Comparison of ENCODE assay signal across 11 cellular contexts in the genomic region with DNA sequence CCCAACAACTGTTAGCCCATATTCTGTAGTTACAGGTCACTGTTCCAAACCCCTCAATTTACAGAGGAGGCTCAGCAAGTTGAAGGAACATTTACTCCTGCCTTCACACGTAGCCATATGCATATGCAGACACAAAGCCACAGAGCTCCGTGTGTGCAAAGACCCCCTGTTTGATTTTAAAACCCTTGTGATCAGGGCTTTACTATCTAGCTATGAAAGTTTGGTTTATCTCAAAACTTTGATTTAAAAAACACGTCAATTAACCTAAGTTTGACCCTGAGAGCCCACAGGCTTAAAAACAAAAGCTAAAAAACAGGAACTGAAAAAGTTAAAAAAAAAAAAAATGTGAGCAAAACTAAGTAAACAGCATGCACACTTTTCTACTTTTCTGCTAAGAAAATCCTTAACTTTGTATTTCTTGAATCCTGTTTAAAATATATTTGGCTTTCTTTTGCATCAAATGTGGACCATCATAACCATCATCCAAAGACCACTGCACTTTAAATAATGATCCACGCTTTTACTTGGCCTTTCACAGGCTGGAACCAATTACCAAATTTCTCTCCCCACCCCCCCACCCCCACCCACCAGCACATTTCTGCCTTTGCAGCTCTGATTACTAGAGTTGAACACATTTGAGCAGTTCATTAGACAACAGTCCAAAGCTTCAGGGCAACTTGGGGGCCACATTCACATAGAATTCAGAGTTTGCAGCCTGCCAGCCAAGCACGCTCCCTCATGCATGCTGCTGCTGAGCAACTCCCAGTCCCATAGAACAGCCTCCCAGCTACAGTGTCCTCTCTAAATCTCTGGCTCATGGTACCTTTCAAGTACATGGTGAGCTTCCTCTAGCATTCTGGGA.
DNase-seq lines count a peak whose midpoint lies in the region; ATAC-seq, FAIRE-seq and TF ChIP-seq lines count a peak whose summit lies in the region.
"Had no signal": no experiment of that assay in that cellular context is flagged by ENCODE, and none has a peak within 500 bp of the region (broad histone marks: within the 10 kb centered on the region; RNA-seq: fewer than 3 reads in every experiment).

No MANE protein-coding gene starts in this region.

- H3K27me3 Mint-ChIP-seq in activated T-helper 17 cell treated with anti-CD3 and anti-CD28 coated beads, Interleukin-2, amount 50 U/mL, for 72 hours: no peaks in the 10 kb centered on the region
- peaks cover 11% of the 10 kb centered on the region for H3K27me3 Mint-ChIP-seq in activated T-cell treated with anti-CD3 and anti-CD28 coated beads, Interleukin-2, amount 50 U/mL, for 72 hours (ENCODE audit: low read depth)

- FAIRE-seq in GM12891 (lab: Jason Lieb, UNC): peak; percentile 13

- peaks cover 4% of the 10 kb centered on the region for H3K9me3 Mint-ChIP-seq in activated T-helper 17 cell treated with anti-CD3 and anti-CD28 coated beads, Interleukin-2, amount 50 U/mL, for 72 hours
- H3K9me3 Mint-ChIP-seq in activated T-cell treated with anti-CD3 and anti-CD28 coated beads, Interleukin-2, amount 50 U/mL, for 72 hours: no peaks in the 10 kb centered on the region

- ATAC-seq in GM21367 (IDR thresholded peaks at IDR 0.05; ENCODE audit: unreplicated experiment): peak; percentile 49
- ATAC-seq in HG03196 (IDR thresholded peaks at IDR 0.05; ENCODE audit: unreplicated experiment): peak; percentile 71
- no peak for ATAC-seq in activated T-helper 17 cell treated with anti-CD3 and anti-CD28 coated beads, Interleukin-2, amount 50 U/mL, for 72 hours (replicated peaks)
- ATAC-seq in activated T-cell treated with anti-CD3 and anti-CD28 coated beads, Interleukin-2, amount 50 U/mL, for 72 hours (replicated peaks in 1 of 2): no peak

- H3K36me3 Mint-ChIP-seq in activated T-helper 17 cell treated with anti-CD3 and anti-CD28 coated beads, Interleukin-2, amount 50 U/mL, for 72 hours (ENCODE audit: low read depth): no peaks in the 10 kb centered on the region
- H3K36me3 Mint-ChIP-seq in activated T-cell treated with anti-CD3 and anti-CD28 coated beads, Interleukin-2, amount 50 U/mL, for 72 hours (ENCODE audit: insufficient read depth in 2 of 2): no peaks in the 10 kb centered on the region

- H3K4me1 Mint-ChIP-seq in activated T-helper 17 cell treated with anti-CD3 and anti-CD28 coated beads, Interleukin-2, amount 50 U/mL, for 72 hours: peaks cover 51% of the 10 kb centered on the region
- H3K4me1 Mint-ChIP-seq in activated T-cell treated with anti-CD3 and anti-CD28 coated beads, Interleukin-2, amount 50 U/mL, for 72 hours (ENCODE audit: low read depth): peaks cover 58% of the 10 kb centered on the region

- TF ChIP-seq POLR2A in GM12891 (IDR thresholded peaks at IDR 0.05; ENCODE audit: low read depth, low read length): no peak

- DNase-seq in GM12891 (ENCODE audit: insufficient read length, low spot score) (no peak), NCI-H1417 (lab: John Stamatoyannopoulos, UW) (no peak), inferior parietal cortex (ENCODE audit: extremely low spot score) (no peak)
- no peak for DNase-seq in activated T-cell treated with anti-CD3 and anti-CD28 coated beads, Interleukin-2, amount 50 U/mL, for 72 hours
- DNase-seq in activated CD4-positive, alpha-beta T cell treated with anti-CD3 and anti-CD28 coated beads, Interleukin-2, amount 50 U/mL, for 4 hours: no peak
- DNase-seq: activated CD4-positive, alpha-beta T cell treated with anti-CD3 and anti-CD28 coated beads for 48 hours; NCI-H226; occipital lobe had no signal

- H3K4me3 Mint-ChIP-seq in activated T-helper 17 cell treated with anti-CD3 and anti-CD28 coated beads, Interleukin-2, amount 50 U/mL, for 72 hours: peak overlapping the region; percentile 40
- H3K4me3 Mint-ChIP-seq in activated T-cell treated with anti-CD3 and anti-CD28 coated beads, Interleukin-2, amount 50 U/mL, for 72 hours: peak overlapping the region in 1 of 2 donors; percentile 21

- H3K27ac Mint-ChIP-seq in activated T-helper 17 cell treated with anti-CD3 and anti-CD28 coated beads, Interleukin-2, amount 50 U/mL, for 72 hours: no peak overlapping the region
- no peak overlapping the region for H3K27ac Mint-ChIP-seq in activated T-cell treated with anti-CD3 and anti-CD28 coated beads, Interleukin-2, amount 50 U/mL, for 72 hours

TF ChIP-seq in GM12891, 5 proteins besides CTCF, POLR2A, EP300 and RAD21:
- peak; percentile 95 for TF ChIP-seq SPI1 (IDR thresholded peaks at IDR 0.05; ENCODE audit: low read depth, low read length)
- no peak for TF ChIP-seq TAF1 (IDR thresholded peaks at IDR 0.05; ENCODE audit: low read depth, low read length)
- TF ChIP-seq POU2F2 (IDR thresholded peaks at IDR 0.05; ENCODE audit: low read depth, low read length): 0 out of 2 replicates have a peak, but pooled peaks have one; percentile 44
- TF ChIP-seq PAX5 (IDR thresholded peaks at IDR 0.05; ENCODE audit: insufficient read depth, low read length, severe bottlenecking): no peak

Comparison
In these comparisons a context has a peak if more than half of its experiments do, and no peak if none do; other contexts are left out.
1. ATAC-seq: peak in GM21367 (single experiment) and HG03196 (single experiment); none in activated T-helper 17 cell treated with anti-CD3 and anti-CD28 coated beads, Interleukin-2, amount 50 U/mL, for 72 hours (single experiment) and activated T-cell treated with anti-CD3 and anti-CD28 coated beads, Interleukin-2, amount 50 U/mL, for 72 hours (0 of 2).